ENCODE assay signal across 19 cellular contexts in the genomic region with DNA sequence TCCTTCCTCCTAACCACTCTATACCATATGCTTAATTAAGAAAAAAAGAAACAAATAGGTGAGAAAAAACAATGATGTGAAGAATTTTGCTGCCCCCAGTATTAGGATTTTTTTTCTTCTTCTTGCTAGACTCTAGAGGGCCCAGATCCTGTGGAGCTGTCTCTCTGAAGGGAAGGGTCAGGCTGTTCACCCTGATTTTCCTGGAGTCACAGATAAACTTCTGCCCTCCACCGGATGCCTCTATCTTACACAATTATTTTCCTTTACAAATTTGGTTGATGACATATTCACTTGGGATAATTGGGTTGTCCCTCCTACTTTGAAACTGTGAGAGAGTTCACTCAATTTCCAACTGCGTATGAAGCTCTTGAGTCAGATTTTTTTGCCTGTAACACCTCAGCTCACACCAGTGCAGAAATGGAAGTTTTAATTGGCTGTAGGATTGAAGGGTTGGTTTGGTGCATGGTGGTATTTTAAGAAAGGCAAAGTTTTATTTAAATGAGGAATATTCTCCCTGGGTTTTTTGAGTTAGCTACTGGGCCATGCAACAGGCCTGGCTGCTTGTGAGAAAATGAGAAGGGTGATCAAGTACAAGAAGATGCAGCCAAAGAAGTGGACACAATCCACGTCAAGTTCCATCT.
DNase-seq lines count a peak whose midpoint lies in the region; ATAC-seq, FAIRE-seq and TF ChIP-seq lines count a peak whose summit lies in the region.
"Had no signal": no experiment of that assay in that cellular context is flagged by ENCODE, and none has a peak within 500 bp of the region (broad histone marks: within the 10 kb centered on the region; RNA-seq: fewer than 3 reads in every experiment).

No MANE protein-coding gene starts in this region.

- POLR2A ChIA-PET in HepG2 (lab: Yijun Ruan, JAX), result no interaction called here

- H3K27me3 ChIP-seq in liver (ENCODE audit: control insufficient read depth in 4 of 4, insufficient read depth in 4 of 4, low read length in 3 of 4) (no peaks in the 10 kb centered on the region), HepG2 (ENCODE audit: control insufficient read depth in 1 of 2, insufficient read depth in 2 of 2, low read length in 2 of 2) (no peaks in the 10 kb centered on the region), adrenal gland (no peaks in the 10 kb centered on the region), right lobe of liver (no peaks in the 10 kb centered on the region)
- H3K27me3 ChIP-seq: BE2C had no signal

- intact Hi-C loops in HepG2 (cut with micrococcal nuclease; ENCODE audit: unreplicated experiment), result loop anchor here (2.0 kb wide), 1 partner anchor 37 kb away; no protein-coding TSS in a partner anchor
- intact Hi-C loops in adrenal gland (cut with DNase I), result no loop called here
- intact Hi-C loops in right lobe of liver (cut with DNase I), result no loop called here

- TF ChIP-seq EP300 in HepG2 (IDR thresholded peaks at IDR 0.05; ENCODE audit: low read depth in 2 of 2, low read length in 2 of 2) (no peak), HepG2 (CRISPR knock-in tag; IDR thresholded peaks at IDR 0.05; ENCODE audit: borderline replicate concordance) (no peak)

- H3K36me3 ChIP-seq in liver (ENCODE audit: control insufficient read depth in 4 of 4, insufficient read depth in 3 of 4, low read depth in 1 of 4, low read length in 3 of 4), result peaks cover 0 to 7% (median 0%) of the 10 kb centered on the region in 4 donors
- no peaks in the 10 kb centered on the region for H3K36me3 ChIP-seq in HepG2 (replicated peaks in 1 of 2; ENCODE audit: control insufficient read depth in 1 of 2, insufficient read depth in 2 of 2, low read length in 2 of 2)
- H3K36me3 ChIP-seq in adrenal gland (replicated peaks in 1 of 2), result no peaks in the 10 kb centered on the region
- H3K36me3 ChIP-seq in right lobe of liver, result no peaks in the 10 kb centered on the region
- H3K36me3 ChIP-seq: BE2C, HAP-1 had no signal

- no peaks in the 10 kb centered on the region for H3K9me3 ChIP-seq in liver (ENCODE audit: control insufficient read depth in 4 of 4, low read length in 3 of 4)
- H3K9me3 ChIP-seq in HepG2 (ENCODE audit: low read length), result no peaks in the 10 kb centered on the region
- no peaks in the 10 kb centered on the region for H3K9me3 ChIP-seq in adrenal gland (replicated peaks in 1 of 3)
- H3K9me3 ChIP-seq in right lobe of liver, result no peaks in the 10 kb centered on the region
- H3K9me3 ChIP-seq: A549, BE2C, HAP-1 had no signal

- CTCF ChIA-PET in HepG2 (lab: Yijun Ruan, JAX; ENCODE audit: low intra/inter-chr PET ratio, low total read pairs), result no interaction called here

- 69% methylated on average over 3 of the region's 3 CpGs for WGBS in liver
- 27% methylated on average over 3 of the region's 3 CpGs for WGBS in HepG2 (ENCODE audit: low lambda C conversion rate)
- 70 to 83% (median 75%) methylated on average over 3 of the region's 3 CpGs for WGBS in adrenal gland, 4 donors
- 25% methylated on average over 2 of the region's 3 CpGs for WGBS in right lobe of liver (ENCODE audit: insufficient coverage, low coverage, low lambda C conversion rate, missing lambda C conversion rate)

- peak overlapping the region in 1 of 2 donors; percentile 51 for H3K27ac ChIP-seq in liver (ENCODE audit: low read depth in 1 of 2, low read length in 2 of 2)
- no peak overlapping the region for H3K27ac ChIP-seq in HepG2 (ENCODE audit: extremely low read length, insufficient read depth, low read length)
- peak overlapping the region in 2 of 5 donors; percentile 22 to 27 for H3K27ac ChIP-seq in adrenal gland
- peak overlapping the region in 2 of 3 donors; percentile 15 to 35 for H3K27ac ChIP-seq in right lobe of liver
- H3K27ac ChIP-seq: A549, C4-2B had no signal

- DNase-seq in HepG2 (ENCODE audit: low spot score) (no peak), adrenal gland (peak in 6 of 7 donors; percentile 19 to 56 (median 24)), right lobe of liver (no peak), H4 (ENCODE audit: low spot score) (no peak), COR-L47 (lab: John Stamatoyannopoulos, UW) (no peak)
- DNase-seq: BE2C; CD4-positive, alpha-beta memory T cell; DMS153; DMS79 treated with DMSO at 0.1 percent for 48 hours; GDM1; GOT3 had no signal

- H3K4me2 ChIP-seq in HepG2 (ENCODE audit: low read depth, low read length), result no peak overlapping the region
- H3K4me2 ChIP-seq: A549 had no signal

- H3K9ac ChIP-seq in liver (ENCODE audit: low read depth in 1 of 2, low read length in 2 of 2) (no peak overlapping the region), HepG2 (ENCODE audit: insufficient read depth, low read depth, low read length) (no peak overlapping the region)

- BruUV-seq in HepG2 (replicated peaks; lab: Mats Ljungman, UMichigan), result no TSS peak

- in situ Hi-C loops in HepG2 (cut with HindIII; ENCODE audit: extremely low pct_ligation_motif_present, low pct_unique_long_range_greater_than_20kb), result no loop called here

- TF ChIP-seq CTCF in liver (IDR thresholded peaks at IDR 0.05; ENCODE audit: low read depth, low read length, missing input control) (no peak), HepG2 (CRISPR knock-in tag; IDR thresholded peaks at IDR 0.05) (no peak), adrenal gland (IDR thresholded peaks at IDR 0.05) (no peak), right lobe of liver (IDR thresholded peaks at IDR 0.05) (no peak)

- H3K4me3 ChIP-seq in liver (ENCODE audit: low read depth in 1 of 3, low read length in 3 of 3) (no peak overlapping the region), HepG2 (replicated peaks in 1 of 3; ENCODE audit: insufficient read depth in 1 of 3, low read depth in 2 of 3, low read length in 3 of 3) (no peak overlapping the region), adrenal gland (no peak overlapping the region), right lobe of liver (no peak overlapping the region)
- H3K4me3 ChIP-seq: A549, HAP-1 had no signal

- no peak overlapping the region for H2AFZ ChIP-seq in HepG2 (ENCODE audit: low read length)

- H3K4me1 ChIP-seq in liver (ENCODE audit: control insufficient read depth in 4 of 4, insufficient read depth in 4 of 4, low read length in 3 of 4) (no peaks in the 10 kb centered on the region), HepG2 (ENCODE audit: insufficient read depth, low read length) (no peaks in the 10 kb centered on the region), adrenal gland (replicated peaks in 1 of 2) (peaks cover 0 to 3% of the 10 kb centered on the region in 2 donors), right lobe of liver (peaks cover 0 to 4% (median 0%) of the 10 kb centered on the region in 4 donors)
- H3K4me1 ChIP-seq: A549, BE2C, HAP-1 had no signal

- FAIRE-seq in HepG2 (lab: Jason Lieb, UNC), result no peak
- FAIRE-seq: A549, D721Med, GM12892, GM19239 had no signal

- no peaks in the 10 kb centered on the region for H3K79me2 ChIP-seq in HepG2 (ENCODE audit: insufficient read depth, low read length)

- ATAC-seq in HepG2, result no peak
- peak; percentile 72 to 95 (median 87) for ATAC-seq in right lobe of liver
- no peak for ATAC-seq in HG03097 (IDR thresholded peaks at IDR 0.05; ENCODE audit: low FRiP score, unreplicated experiment)
- ATAC-seq: A549 had no signal

- peak; percentile 49 to 54 for TF ChIP-seq RAD21 in liver (IDR thresholded peaks at IDR 0.05)
- no peak for TF ChIP-seq RAD21 in HepG2 (CRISPR knock-in tag; IDR thresholded peaks at IDR 0.05)

- no peaks in the 10 kb centered on the region for H4K20me1 ChIP-seq in HepG2 (ENCODE audit: insufficient read depth, low read length)

- TF ChIP-seq POLR2A in HepG2 (IDR thresholded peaks at IDR 0.05; ENCODE audit: insufficient read depth in 1 of 2, low read depth in 2 of 2, low read length in 2 of 2) (no peak), adrenal gland (IDR thresholded peaks at IDR 0.05) (no peak), right lobe of liver (IDR thresholded peaks at IDR 0.05) (no peak)

TF ChIP-seq in liver, 16 proteins besides CTCF, POLR2A, EP300 and RAD21 (continues in another document):
- TF ChIP-seq SP1 (IDR thresholded peaks at IDR 0.05) (no peak), RXRA (IDR thresholded peaks at IDR 0.05) (peak; percentile 60 to 72), EGR1 (IDR thresholded peaks at IDR 0.05; ENCODE audit: low read depth in 2 of 2) (no peak), NR2F2 (IDR thresholded peaks at IDR 0.05) (peak; percentile 98), FOXA2 (IDR thresholded peaks at IDR 0.05) (no peak), HNF4G (IDR thresholded peaks at IDR 0.05) (no peak), TAF1 (conservative IDR thresholded peaks at IDR 0.05) (no peak)
- TF ChIP-seq, protein P1, sequence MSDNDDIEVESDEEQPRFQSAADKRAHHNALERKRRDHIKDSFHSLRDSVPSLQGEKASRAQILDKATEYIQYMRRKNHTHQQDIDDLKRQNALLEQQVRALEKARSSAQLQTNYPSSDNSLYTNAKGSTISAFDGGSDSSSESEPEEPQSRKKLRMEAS (IDR thresholded peaks at IDR 0.05), result no peak
- TF ChIP-seq, protein P2, sequence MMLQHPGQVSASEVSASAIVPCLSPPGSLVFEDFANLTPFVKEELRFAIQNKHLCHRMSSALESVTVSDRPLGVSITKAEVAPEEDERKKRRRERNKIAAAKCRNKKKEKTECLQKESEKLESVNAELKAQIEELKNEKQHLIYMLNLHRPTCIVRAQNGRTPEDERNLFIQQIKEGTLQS (IDR thresholded peaks at IDR 0.05), result no peak

TF ChIP-seq in HepG2, 621 proteins besides CTCF, POLR2A, EP300 and RAD21 (continues in another document):
- TF ChIP-seq, protein P3, sequence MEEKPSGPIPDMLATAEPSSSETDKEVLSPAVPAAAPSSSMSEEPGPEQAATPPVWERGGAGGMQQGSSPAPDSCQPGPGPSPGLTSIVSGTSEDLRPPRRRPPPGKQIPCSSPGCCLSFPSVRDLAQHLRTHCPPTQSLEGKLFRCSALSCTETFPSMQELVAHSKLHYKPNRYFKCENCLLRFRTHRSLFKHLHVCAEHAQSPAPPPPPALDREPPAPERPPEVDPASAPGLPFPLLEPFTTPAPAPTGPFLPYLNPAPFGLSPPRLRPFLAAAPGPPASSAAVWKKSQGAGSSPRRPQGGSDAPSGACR (CRISPR knock-in tag; IDR thresholded peaks at IDR 0.05), result no peak
- no peak for TF ChIP-seq BRCA1 (CRISPR knock-in tag; IDR thresholded peaks at IDR 0.05)
- TF ChIP-seq TSC22D2 (CRISPR knock-in tag; IDR thresholded peaks at IDR 0.05; ENCODE audit: borderline replicate concordance), result no peak
- TF ChIP-seq NFE2L1 (CRISPR knock-in tag; IDR thresholded peaks at IDR 0.05; ENCODE audit: borderline replicate concordance), result no peak
- TF ChIP-seq REPIN1 (CRISPR knock-in tag; IDR thresholded peaks at IDR 0.05; ENCODE audit: borderline replicate concordance, low read depth), result no peak
- no peak for TF ChIP-seq HNF4G (IDR thresholded peaks at IDR 0.05; ENCODE audit: borderline replicate concordance, low read depth, low read length)
- no peak for TF ChIP-seq HNF4G (CRISPR knock-in tag; IDR thresholded peaks at IDR 0.05; ENCODE audit: borderline replicate concordance, low read depth)

Comparison
In these comparisons a context has a peak if more than half of its experiments do, and no peak if none do; other contexts are left out.
1. ATAC-seq: peak in right lobe of liver (4 of 4); none in HepG2 (single experiment) and HG03097 (single experiment).
2. DNase-seq: peak in adrenal gland (6 of 7); none in HepG2 (single experiment), right lobe of liver (0 of 3), H4 (single experiment) and COR-L47 (single experiment).